17 cellular contexts compared by ENCODE assay signal in genomic region chr11:32005786-32006406, GRCh38.
DNase-seq lines count a peak whose midpoint lies in the region; ATAC-seq and TF ChIP-seq lines count a peak whose summit lies in the region.
"Had no signal": no experiment of that assay in that cellular context is flagged by ENCODE, and none has a peak within 500 bp of the region (broad histone marks: within the 10 kb centered on the region; RNA-seq: fewer than 3 reads in every experiment).

No MANE protein-coding gene starts in this region.

- no peak overlapping the region for H3K9ac ChIP-seq in endocrine pancreas (ENCODE audit: control insufficient read depth, insufficient read depth, low read length)

- intact Hi-C loops in testis (cut with DNase I; ENCODE audit: low total_unique reads): no loop called here

- WGBS in testis, 2 donors: 58 to 63% methylated on average over 12 of the region's 12 CpGs

- H3K9me3 ChIP-seq in endocrine pancreas (ENCODE audit: control insufficient read depth, low read length): no peaks in the 10 kb centered on the region
- H3K9me3 ChIP-seq in testis: no peaks in the 10 kb centered on the region
- H3K9me3 ChIP-seq: colonic mucosa, prostate gland had no signal

- ATAC-seq in GM18858 (IDR thresholded peaks at IDR 0.05; ENCODE audit: unreplicated experiment) (no peak), HG02571 (IDR thresholded peaks at IDR 0.05; ENCODE audit: unreplicated experiment) (no peak)

- H3K27me3 ChIP-seq in endocrine pancreas (ENCODE audit: control insufficient read depth, insufficient read depth, low read length) (no peaks in the 10 kb centered on the region), testis (no peaks in the 10 kb centered on the region)
- H3K27me3 ChIP-seq: colonic mucosa had no signal

- no peaks in the 10 kb centered on the region for H3K4me1 ChIP-seq in endocrine pancreas (ENCODE audit: control insufficient read depth, insufficient read depth, low read length)
- no peaks in the 10 kb centered on the region for H3K4me1 ChIP-seq in testis
- H3K4me1 ChIP-seq: colonic mucosa, prostate gland had no signal

- DNase-seq in DMS 273 (lab: John Stamatoyannopoulos, UW; ENCODE audit: unreplicated experiment) (peak; percentile 41), DMS 273 treated with DMSO at 0.1 percent for 48 hours (lab: John Stamatoyannopoulos, UW) (no peak), NCI-H69 (lab: John Stamatoyannopoulos, UW) (peak; percentile 26), testis (peak; percentile 60), ecto neural progenitor cell (ENCODE audit: low spot score) (no peak)
- DNase-seq: activated B cell treated with CpG ODN at 0.5 μM for 24 hours, colonic mucosa, glutamatergic neuron, immature natural killer cell, natural killer cell, NCI-H187 treated with DMSO at 0.1 percent for 48 hours, T-helper 1 cell had no signal

- no peak overlapping the region for H3K27ac ChIP-seq in testis
- H3K27ac ChIP-seq: 22Rv1, colonic mucosa, prostate gland had no signal

- peak overlapping the region; percentile 66 for H3K4me3 ChIP-seq in endocrine pancreas (ENCODE audit: control insufficient read depth, insufficient read depth, low read length)
- peak overlapping the region; percentile 31 to 36 for H3K4me3 ChIP-seq in testis
- H3K4me3 ChIP-seq: colonic mucosa, prostate gland had no signal

- H3K36me3 ChIP-seq in endocrine pancreas (ENCODE audit: control insufficient read depth, insufficient read depth, low read length) (no peaks in the 10 kb centered on the region), testis (ENCODE audit: low read depth, missing control alignments) (no peaks in the 10 kb centered on the region)
- H3K36me3 ChIP-seq: colonic mucosa, prostate gland had no signal

- no peak for TF ChIP-seq CTCF in testis (IDR thresholded peaks at IDR 0.05)

- no peak for TF ChIP-seq POLR2A in testis (IDR thresholded peaks at IDR 0.05)

Comparison
In these comparisons a context has a peak if more than half of its experiments do, and no peak if none do; other contexts are left out.
1. DNase-seq: peak in DMS 273 (single experiment), NCI-H69 (single experiment) and testis (single experiment); none in DMS 273 treated with DMSO at 0.1 percent for 48 hours (single experiment) and ecto neural progenitor cell (single experiment).